ENCODE assay signal across 1 cellular context in genomic region chr11:65652511-65653228, GRCh38.
TF ChIP-seq lines count a peak whose summit lies in the region.

No MANE protein-coding gene starts in this region.

TF ChIP-seq in SK-N-SH treated with all-trans-retinoic acid at 6 μM for 48 hours, 23 proteins besides CTCF, POLR2A, EP300 and RAD21 (continued from another document):
- TF ChIP-seq, protein P1, sequence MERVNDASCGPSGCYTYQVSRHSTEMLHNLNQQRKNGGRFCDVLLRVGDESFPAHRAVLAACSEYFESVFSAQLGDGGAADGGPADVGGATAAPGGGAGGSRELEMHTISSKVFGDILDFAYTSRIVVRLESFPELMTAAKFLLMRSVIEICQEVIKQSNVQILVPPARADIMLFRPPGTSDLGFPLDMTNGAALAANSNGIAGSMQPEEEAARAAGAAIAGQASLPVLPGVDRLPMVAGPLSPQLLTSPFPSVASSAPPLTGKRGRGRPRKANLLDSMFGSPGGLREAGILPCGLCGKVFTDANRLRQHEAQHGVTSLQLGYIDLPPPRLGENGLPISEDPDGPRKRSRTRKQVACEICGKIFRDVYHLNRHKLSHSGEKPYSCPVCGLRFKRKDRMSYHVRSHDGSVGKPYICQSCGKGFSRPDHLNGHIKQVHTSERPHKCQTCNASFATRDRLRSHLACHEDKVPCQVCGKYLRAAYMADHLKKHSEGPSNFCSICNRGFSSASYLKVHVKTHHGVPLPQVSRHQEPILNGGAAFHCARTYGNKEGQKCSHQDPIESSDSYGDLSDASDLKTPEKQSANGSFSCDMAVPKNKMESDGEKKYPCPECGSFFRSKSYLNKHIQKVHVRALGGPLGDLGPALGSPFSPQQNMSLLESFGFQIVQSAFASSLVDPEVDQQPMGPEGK (CRISPR knock-in tag; IDR thresholded peaks at IDR 0.05; ENCODE audit: borderline replicate concordance): no peak
- TF ChIP-seq ARNTL (CRISPR knock-in tag; IDR thresholded peaks at IDR 0.05; ENCODE audit: borderline replicate concordance, low read depth): no peak
- no peak for TF ChIP-seq POU6F1 (CRISPR knock-in tag; IDR thresholded peaks at IDR 0.05; ENCODE audit: borderline replicate concordance, low read depth)
- TF ChIP-seq BACH2 (CRISPR knock-in tag; IDR thresholded peaks at IDR 0.05; ENCODE audit: borderline replicate concordance): no peak
- TF ChIP-seq ISL1 (CRISPR knock-in tag; IDR thresholded peaks at IDR 0.05): no peak
